Comparison of ENCODE assay signal across 1 cellular context in genomic region chr2:191262436-191262835, GRCh38.
TF ChIP-seq lines count a peak whose summit lies in the region.

No MANE protein-coding gene starts in this region.

TF ChIP-seq in GM23338, 12 proteins besides CTCF, POLR2A, EP300 and RAD21 (continued from another document):
- TF ChIP-seq ZNF462 (CRISPR knock-in tag; IDR thresholded peaks at IDR 0.05) (no peak), POLR2AphosphoS5 (IDR thresholded peaks at IDR 0.05; ENCODE audit: low read depth) (no peak)
TF ChIP-seq in GM23338: peak in this region for 0.
